ENCODE assay signal across 7 cellular contexts in the genomic region with DNA sequence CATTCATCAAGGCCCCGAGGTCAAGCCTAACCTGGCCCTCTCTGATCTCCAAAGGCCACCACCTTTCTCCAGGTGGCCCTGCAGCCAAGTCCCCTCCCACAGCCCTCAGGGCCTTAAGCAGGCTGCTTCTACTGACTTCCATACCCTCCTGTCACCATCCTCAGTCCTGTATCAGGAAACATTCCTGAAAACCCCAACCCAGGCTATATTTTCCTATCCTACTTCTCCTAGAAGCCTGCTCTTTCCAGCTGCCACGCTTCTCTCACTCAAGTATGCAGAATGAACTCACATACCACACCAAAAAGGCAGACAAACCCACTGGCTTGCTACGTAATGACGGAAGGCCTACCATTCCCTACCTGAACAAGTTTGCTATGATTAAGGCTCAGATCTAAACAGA.
"Had no signal": no experiment of that assay in that cellular context is flagged by ENCODE, and none has a peak within 500 bp of the region (broad histone marks: within the 10 kb centered on the region; RNA-seq: fewer than 3 reads in every experiment).

No MANE protein-coding gene starts in this region.

- H3K27ac Mint-ChIP-seq: mesothelial cell of epicardium had no signal

- H3K4me3 Mint-ChIP-seq: activated T-cell treated with anti-CD3 and anti-CD28 coated beads, Interleukin-2, amount 50 U/mL, for 72 hours; mesothelial cell of epicardium had no signal

- DNase-seq: activated CD4-positive, alpha-beta T cell treated with anti-CD3 and anti-CD28 coated beads for 1 hour; activated T-cell treated with anti-CD3 and anti-CD28 coated beads, Interleukin-2, amount 50 U/mL, for 72 hours; kidney; stimulated activated CD4-positive, alpha-beta T cell treated with anti-CD3 and anti-CD28 coated beads, Interleukin-15, amount 100 ng/mL, for 24 hours; stimulated activated CD4-positive, alpha-beta T cell treated with anti-CD3 and anti-CD28 coated beads, Interleukin-4, amount 100 ng/mL, for 4 hours had no signal

- H3K4me1 Mint-ChIP-seq: mesothelial cell of epicardium had no signal

- ATAC-seq: activated T-cell treated with anti-CD3 and anti-CD28 coated beads, Interleukin-2, amount 50 U/mL, for 72 hours; gastroesophageal sphincter had no signal

- H3K9me3 Mint-ChIP-seq: activated T-cell treated with anti-CD3 and anti-CD28 coated beads, Interleukin-2, amount 50 U/mL, for 72 hours; mesothelial cell of epicardium had no signal
